In genomic region chr6:111258615-111259088, GRCh38 we compare ENCODE assay signal across 8 cellular contexts.
A peak's percentile ranks its signal among the peaks of the same experiment; 100 is the strongest.
DNase-seq lines count a peak whose midpoint lies in the region; ATAC-seq and TF ChIP-seq lines count a peak whose summit lies in the region.

No MANE protein-coding gene starts in this region.

- H3K4me3 ChIP-seq in hepatocyte (no peak overlapping the region), subcutaneous abdominal adipose tissue (ENCODE audit: low read depth in 1 of 5, low read length in 5 of 5) (peak overlapping the region; percentile 16 to 83 (median 54)), H7 (ENCODE audit: insufficient read depth, low read depth, low read length) (no peak overlapping the region)

- H3K4me2 ChIP-seq in hepatocyte: peak overlapping the region; percentile 67

- DNase-seq in activated CD4-positive, CD25-positive, alpha-beta regulatory T cell (lab: John Stamatoyannopoulos, UW): no peak
- DNase-seq in hepatocyte (ENCODE audit: low spot score) (no peak), H7 (no peak)
- no peak for DNase-seq in stimulated activated CD4-positive, alpha-beta T cell treated with anti-CD3 and anti-CD28 coated beads, Interleukin-1b, Interleukin-23, amount 100 ng/mL, for 48 hours

- H3K36me3 ChIP-seq in hepatocyte (replicated peaks; ENCODE audit: insufficient read depth, low read depth) (no peaks in the 10 kb centered on the region), subcutaneous abdominal adipose tissue (ENCODE audit: control insufficient read depth in 5 of 5, insufficient read depth in 5 of 5, low read length in 5 of 5) (no peaks in the 10 kb centered on the region), H7 (replicated peaks; ENCODE audit: control insufficient read depth, insufficient read depth, low read length) (peaks cover 4% of the 10 kb centered on the region)

- H3K27ac ChIP-seq in VCaP (peak overlapping the region; percentile 82), hepatocyte (peak overlapping the region; percentile 34), subcutaneous abdominal adipose tissue (ENCODE audit: low read depth, low read length) (no peak overlapping the region)

- peak; percentile 1 to 7 for ATAC-seq in activated CD4-positive, CD25-positive, alpha-beta regulatory T cell treated with anti-CD3 and anti-CD28 coated beads, Interleukin-2, amount 50 U/mL, for 24 hours
- ATAC-seq in HG02588 (IDR thresholded peaks at IDR 0.05; ENCODE audit: unreplicated experiment): no peak

- WGBS in hepatocyte (ENCODE audit: low lambda C conversion rate, missing lambda C conversion rate): 26% methylated on average over 18 of the region's 18 CpGs

- no peaks in the 10 kb centered on the region for H4K20me1 ChIP-seq in hepatocyte (ENCODE audit: insufficient read depth, poor library complexity, severe bottlenecking)

- H3K4me1 ChIP-seq in hepatocyte (ENCODE audit: insufficient read depth) (peaks cover 22% of the 10 kb centered on the region), subcutaneous abdominal adipose tissue (ENCODE audit: control insufficient read depth in 5 of 5, insufficient read depth in 5 of 5, low read length in 5 of 5) (peaks cover 0 to 20% (median 19%) of the 10 kb centered on the region in 5 donors)

- H3K79me2 ChIP-seq in hepatocyte: peaks cover 37% of the 10 kb centered on the region

- peak overlapping the region in 3 of 5 donors; percentile 28 to 38 (median 34) for H3K9ac ChIP-seq in subcutaneous abdominal adipose tissue (ENCODE audit: low read length in 5 of 5)

- no peaks in the 10 kb centered on the region for H3K9me2 ChIP-seq in hepatocyte (replicated peaks; ENCODE audit: insufficient read depth)

- no peak for TF ChIP-seq CTCF in VCaP (conservative IDR thresholded peaks at IDR 0.05)
- no peak for TF ChIP-seq CTCF in hepatocyte (IDR thresholded peaks at IDR 0.05; ENCODE audit: poor library complexity)

- no peaks in the 10 kb centered on the region for H3K27me3 ChIP-seq in hepatocyte
- H3K27me3 ChIP-seq in subcutaneous abdominal adipose tissue (ENCODE audit: control insufficient read depth in 5 of 5, insufficient read depth in 4 of 5, low read length in 5 of 5): peaks cover 0 to 11% (median 0%) of the 10 kb centered on the region in 5 donors
- H3K27me3 ChIP-seq in H7 (ENCODE audit: control insufficient read depth, insufficient read depth, low read length): no peaks in the 10 kb centered on the region

- H3K9me3 ChIP-seq in hepatocyte (ENCODE audit: low read depth) (no peaks in the 10 kb centered on the region), subcutaneous abdominal adipose tissue (ENCODE audit: control insufficient read depth in 5 of 5, low read length in 5 of 5) (no peaks in the 10 kb centered on the region)

- H2AFZ ChIP-seq in hepatocyte: peak overlapping the region; percentile 37

Comparison
In these comparisons a context has a peak if more than half of its experiments do, and no peak if none do; other contexts are left out.
1. H3K4me3 ChIP-seq: peak in subcutaneous abdominal adipose tissue (5 of 5); none in hepatocyte (single experiment) and H7 (single experiment).